In the genomic region with DNA sequence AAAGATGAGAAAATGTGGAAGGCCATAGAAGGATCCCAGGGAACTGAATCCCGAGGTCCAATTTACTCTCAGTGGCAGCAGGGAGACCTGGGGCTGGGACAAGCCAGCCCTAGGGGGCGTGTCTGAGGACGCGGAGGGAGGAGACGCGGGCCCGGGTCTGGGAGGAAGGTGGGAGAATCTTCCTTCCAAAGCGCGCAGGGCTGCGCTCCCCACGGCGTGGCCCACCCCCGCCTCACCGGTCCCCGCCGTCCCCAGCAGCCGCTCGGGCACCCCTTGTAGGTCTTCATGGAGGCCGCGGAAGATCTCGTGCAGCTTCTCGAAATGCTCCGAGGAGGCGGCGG, we compare ENCODE assay signal across 2 cellular contexts.
TF ChIP-seq lines count a peak whose summit lies in the region.

No MANE protein-coding gene starts in this region.

TF ChIP-seq in A549, 52 proteins besides CTCF, POLR2A, EP300 and RAD21:
- TF ChIP-seq HOXB5 (CRISPR knock-in tag; IDR thresholded peaks at IDR 0.05) (0 out of 2 replicates have a peak, but pooled peaks have one; percentile 18), SMC3 (IDR thresholded peaks at IDR 0.05) (no peak), HOXA7 (CRISPR knock-in tag; IDR thresholded peaks at IDR 0.05) (no peak), RCOR1 (IDR thresholded peaks at IDR 0.05; ENCODE audit: low read depth, low read length) (no peak), PHF8 (IDR thresholded peaks at IDR 0.05; ENCODE audit: borderline replicate concordance, low read depth) (peak; percentile 98; the same call in 1 of the 2 replicates), MAZ (IDR thresholded peaks at IDR 0.05; ENCODE audit: borderline replicate concordance, low read depth, low read length) (no peak)

TF ChIP-seq in WTC11, 78 proteins besides CTCF, POLR2A, EP300 and RAD21:
- peak; percentile 38; the same call in 1 of the 2 replicates for TF ChIP-seq TP53 (CRISPR knock-in tag; IDR thresholded peaks at IDR 0.05)
- TF ChIP-seq, protein P1, sequence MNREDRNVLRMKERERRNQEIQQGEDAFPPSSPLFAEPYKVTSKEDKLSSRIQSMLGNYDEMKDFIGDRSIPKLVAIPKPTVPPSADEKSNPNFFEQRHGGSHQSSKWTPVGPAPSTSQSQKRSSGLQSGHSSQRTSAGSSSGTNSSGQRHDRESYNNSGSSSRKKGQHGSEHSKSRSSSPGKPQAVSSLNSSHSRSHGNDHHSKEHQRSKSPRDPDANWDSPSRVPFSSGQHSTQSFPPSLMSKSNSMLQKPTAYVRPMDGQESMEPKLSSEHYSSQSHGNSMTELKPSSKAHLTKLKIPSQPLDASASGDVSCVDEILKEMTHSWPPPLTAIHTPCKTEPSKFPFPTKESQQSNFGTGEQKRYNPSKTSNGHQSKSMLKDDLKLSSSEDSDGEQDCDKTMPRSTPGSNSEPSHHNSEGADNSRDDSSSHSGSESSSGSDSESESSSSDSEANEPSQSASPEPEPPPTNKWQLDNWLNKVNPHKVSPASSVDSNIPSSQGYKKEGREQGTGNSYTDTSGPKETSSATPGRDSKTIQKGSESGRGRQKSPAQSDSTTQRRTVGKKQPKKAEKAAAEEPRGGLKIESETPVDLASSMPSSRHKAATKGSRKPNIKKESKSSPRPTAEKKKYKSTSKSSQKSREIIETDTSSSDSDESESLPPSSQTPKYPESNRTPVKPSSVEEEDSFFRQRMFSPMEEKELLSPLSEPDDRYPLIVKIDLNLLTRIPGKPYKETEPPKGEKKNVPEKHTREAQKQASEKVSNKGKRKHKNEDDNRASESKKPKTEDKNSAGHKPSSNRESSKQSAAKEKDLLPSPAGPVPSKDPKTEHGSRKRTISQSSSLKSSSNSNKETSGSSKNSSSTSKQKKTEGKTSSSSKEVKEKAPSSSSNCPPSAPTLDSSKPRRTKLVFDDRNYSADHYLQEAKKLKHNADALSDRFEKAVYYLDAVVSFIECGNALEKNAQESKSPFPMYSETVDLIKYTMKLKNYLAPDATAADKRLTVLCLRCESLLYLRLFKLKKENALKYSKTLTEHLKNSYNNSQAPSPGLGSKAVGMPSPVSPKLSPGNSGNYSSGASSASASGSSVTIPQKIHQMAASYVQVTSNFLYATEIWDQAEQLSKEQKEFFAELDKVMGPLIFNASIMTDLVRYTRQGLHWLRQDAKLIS (CRISPR knock-in tag; IDR thresholded peaks at IDR 0.05; ENCODE audit: borderline replicate concordance), result no peak
- no peak for TF ChIP-seq IRF2 (CRISPR knock-in tag; IDR thresholded peaks at IDR 0.05; ENCODE audit: borderline replicate concordance, low read depth)
- 0 out of 2 replicates have a peak, but pooled peaks have one; percentile 33 for TF ChIP-seq ARID4B (CRISPR knock-in tag; IDR thresholded peaks at IDR 0.05; ENCODE audit: borderline replicate concordance)
- no peak for TF ChIP-seq ETV6 (CRISPR knock-in tag; IDR thresholded peaks at IDR 0.05)
- 0 out of 2 replicates have a peak, but pooled peaks have one; percentile 39 for TF ChIP-seq ZBTB21 (CRISPR knock-in tag; IDR thresholded peaks at IDR 0.05; ENCODE audit: borderline replicate concordance)
